ENCODE assay signal across 8 cellular contexts in genomic region chr16:47493358-47494337, GRCh38. TPM values are rescaled to one million over a fixed set of nuclear protein-coding genes. Genes with fewer than 3 reads are reported as not detected.
A peak's percentile ranks its signal among the peaks of the same experiment; 100 is the strongest.
DNase-seq lines count a peak whose midpoint lies in the region; ATAC-seq and TF ChIP-seq lines count a peak whose summit lies in the region.

No MANE protein-coding gene starts in this region.

- peaks cover 14% of the 10 kb centered on the region for H3K4me1 Mint-ChIP-seq in activated CD4-positive, alpha-beta T cell treated with anti-CD3 and anti-CD28 coated beads for 36 hours

- ATAC-seq in GM21737 (IDR thresholded peaks at IDR 0.05; ENCODE audit: unreplicated experiment) (peak; percentile 52), PC-3 (no peak)
- no peak for ATAC-seq in activated CD4-positive, alpha-beta T cell treated with anti-CD3 and anti-CD28 coated beads for 36 hours

- no peak overlapping the region for H3K4me3 Mint-ChIP-seq in activated CD4-positive, alpha-beta T cell treated with anti-CD3 and anti-CD28 coated beads for 36 hours

- no peak overlapping the region for H3K27ac Mint-ChIP-seq in activated CD4-positive, alpha-beta T cell treated with anti-CD3 and anti-CD28 coated beads for 36 hours

- H3K4me2 ChIP-seq in SK-N-SH (no peak overlapping the region), PC-3 (ENCODE audit: low read length) (no peak overlapping the region)

- H3K9me2 ChIP-seq in SK-N-SH = no peaks in the 10 kb centered on the region
- H3K9me2 ChIP-seq in PC-3 (replicated peaks; ENCODE audit: low read length) = no peaks in the 10 kb centered on the region

- H3K79me2 ChIP-seq in SK-N-SH (ENCODE audit: insufficient read depth) (peaks cover 15% of the 10 kb centered on the region), PC-3 (ENCODE audit: low read length) (no peaks in the 10 kb centered on the region)

- peak overlapping the region in 1 of 2 donors; percentile 27 for H3K4me3 ChIP-seq in mucosa of rectum (ENCODE audit: low read length in 2 of 2)
- H3K4me3 ChIP-seq in SK-N-SH (ENCODE audit: low read depth in 2 of 2, low read length in 1 of 2) = no peak overlapping the region
- no peak overlapping the region for H3K4me3 ChIP-seq in PC-3 (ENCODE audit: low read length)

- CTCF ChIA-PET in SK-N-SH (lab: Yijun Ruan, JAX) = interaction anchor here (0.6 to 0.8 kb wide), 2 partner anchors 19 to 624 kb away, joined by 3 read pairs; no protein-coding TSS in a partner anchor
- CTCF ChIA-PET in activated CD4-positive, alpha-beta T cell treated with anti-CD3 and anti-CD28 coated beads for 36 hours (lab: Charles Lee) = interaction anchor here (0.6 to 0.7 kb wide), 3 partner anchors 37 to 787 kb away, joined by 3 to 4 read pairs (median 3); no protein-coding TSS in a partner anchor
- CTCF ChIA-PET in PC-3 (lab: Charles Lee) = no interaction called here

- POLR2A ChIA-PET in SK-N-SH (lab: Yijun Ruan, JAX) = no interaction called here
- POLR2A ChIA-PET in activated CD4-positive, alpha-beta T cell treated with anti-CD3 and anti-CD28 coated beads for 36 hours (lab: Charles Lee) = no interaction called here
- POLR2A ChIA-PET in PC-3 (lab: Charles Lee; ENCODE audit: unreplicated experiment) = interaction anchor here (0.5 kb wide), 1 partner anchor 206 kb away, joined by 4 read pairs; no protein-coding TSS in a partner anchor

- H3K27ac ChIP-seq in mucosa of rectum (ENCODE audit: low read depth in 2 of 2, low read length in 2 of 2) (peak overlapping the region; percentile 10 to 33), SK-N-SH (ENCODE audit: low read depth in 2 of 2, low read length in 1 of 2) (no peak overlapping the region), PC-3 (ENCODE audit: low read length) (no peak overlapping the region)

- peaks cover 0 to 6% of the 10 kb centered on the region in 2 donors for H3K4me1 ChIP-seq in mucosa of rectum (ENCODE audit: control insufficient read depth in 2 of 2, insufficient read depth in 2 of 2, low read length in 2 of 2)
- no peaks in the 10 kb centered on the region; a peak in 1 of 4 replicates for H3K4me1 ChIP-seq in SK-N-SH (ENCODE audit: control insufficient read depth in 1 of 2, insufficient read depth in 2 of 2, low read depth in 1 of 2, low read length in 1 of 2)
- H3K4me1 ChIP-seq in PC-3 (ENCODE audit: insufficient read depth, low read length) = no peaks in the 10 kb centered on the region

- H3K9ac ChIP-seq in mucosa of rectum (ENCODE audit: low read depth in 1 of 2, low read length in 2 of 2) (no peak overlapping the region), SK-N-SH (no peak overlapping the region), PC-3 (ENCODE audit: low read length) (no peak overlapping the region)

- in situ Hi-C loops in GM13977 (cut with MboI; ENCODE audit: low pct_unique_long_range_greater_than_20kb, low sequenced_read_pairs, unreplicated experiment) = no loop called here

- H3K27me3 ChIP-seq in mucosa of rectum (ENCODE audit: control insufficient read depth in 2 of 2, insufficient read depth in 2 of 2, low read length in 2 of 2) (no peaks in the 10 kb centered on the region), SK-N-SH (ENCODE audit: insufficient read depth) (no peaks in the 10 kb centered on the region), PC-3 (ENCODE audit: low read length) (no peaks in the 10 kb centered on the region)

- H3K9me3 Mint-ChIP-seq in activated CD4-positive, alpha-beta T cell treated with anti-CD3 and anti-CD28 coated beads for 36 hours (ENCODE audit: low read depth) = peaks cover 18% of the 10 kb centered on the region

- TF ChIP-seq CTCF in GM13977 (IDR thresholded peaks at IDR 0.05; ENCODE audit: extremely low read depth, insufficient read depth, missing control alignments) (no peak), SK-N-SH (IDR thresholded peaks at IDR 0.05) (no peak), PC-3 (conservative IDR thresholded peaks at IDR 0.05; ENCODE audit: low read depth, low read length) (no peak)

- H3K36me3 ChIP-seq in mucosa of rectum (ENCODE audit: control insufficient read depth in 2 of 2, insufficient read depth in 2 of 2, low read length in 2 of 2) (peaks cover 0 to 1% of the 10 kb centered on the region in 2 donors), SK-N-SH (replicated peaks in 1 of 2; ENCODE audit: control insufficient read depth in 1 of 2, insufficient read depth in 2 of 2, low read length in 1 of 2) (no peaks in the 10 kb centered on the region), PC-3 (ENCODE audit: low read depth, low read length) (peaks cover 15% of the 10 kb centered on the region; the same call in 1 of the 2 replicates)

- DNase-seq in GM13977 (ENCODE audit: low spot score) = peak; percentile 19
- DNase-seq in NAMALWA (ENCODE audit: low spot score) = peak; percentile 71
- DNase-seq in SK-N-SH = no peak
- DNase-seq in activated CD4-positive, alpha-beta T cell treated with anti-CD3 and anti-CD28 coated beads for 36 hours = no peak
- DNase-seq in PC-3 = no peak
- no peak for DNase-seq in putamen (ENCODE audit: low spot score)

- no peak for TF ChIP-seq RAD21 in SK-N-SH (IDR thresholded peaks at IDR 0.05; ENCODE audit: low read length)

- BruUV-seq in PC-3 (replicated peaks; lab: Mats Ljungman, UMichigan) = no TSS peak

- H3F3A ChIP-seq in SK-N-SH (replicated peaks; ENCODE audit: insufficient read depth) = no peaks in the 10 kb centered on the region
- no peaks in the 10 kb centered on the region for H3F3A ChIP-seq in PC-3 (ENCODE audit: low read length, unreplicated experiment)

- 98% methylated on average over 9 of the region's 9 CpGs for WGBS in SK-N-SH (ENCODE audit: low lambda C conversion rate)

- H4K20me1 ChIP-seq in SK-N-SH (ENCODE audit: insufficient read depth) (no peaks in the 10 kb centered on the region), PC-3 (ENCODE audit: low read length) (no peaks in the 10 kb centered on the region)

- peaks cover 51% of the 10 kb centered on the region for H3K36me3 Mint-ChIP-seq in activated CD4-positive, alpha-beta T cell treated with anti-CD3 and anti-CD28 coated beads for 36 hours (ENCODE audit: low read depth)

- H2AFZ ChIP-seq in SK-N-SH (ENCODE audit: low read depth) (no peak overlapping the region), PC-3 (ENCODE audit: low read length) (no peak overlapping the region)

- no peak for TF ChIP-seq EP300 in SK-N-SH (IDR thresholded peaks at IDR 0.05; ENCODE audit: borderline replicate concordance in 1 of 2, low read depth in 1 of 2, low read length in 1 of 2)

- H3K9me3 ChIP-seq in mucosa of rectum (ENCODE audit: control insufficient read depth in 2 of 2, low read length in 2 of 2) (peaks cover 0 to 12% of the 10 kb centered on the region in 2 donors), SK-N-SH (no peaks in the 10 kb centered on the region; the same call in 1 of the 2 replicates), PC-3 (ENCODE audit: low read length) (peaks cover 15% of the 10 kb centered on the region; the same call in 1 of the 2 replicates)

- intact Hi-C loops in activated CD4-positive, alpha-beta T cell treated with anti-CD3 and anti-CD28 coated beads for 36 hours (cut with DNase I, micrococcal nuclease) = no loop called here
- intact Hi-C loops in PC-3 (cut with micrococcal nuclease) = no loop called here

- H3K27me3 Mint-ChIP-seq in activated CD4-positive, alpha-beta T cell treated with anti-CD3 and anti-CD28 coated beads for 36 hours = no peaks in the 10 kb centered on the region

TF ChIP-seq in SK-N-SH, 30 proteins besides CTCF, POLR2A, EP300 and RAD21 (continues in another document):
- TF ChIP-seq SMC3 (IDR thresholded peaks at IDR 0.05; ENCODE audit: low read depth, low read length) (no peak), RCOR1 (IDR thresholded peaks at IDR 0.05; ENCODE audit: low read length) (no peak), RXRA (IDR thresholded peaks at IDR 0.05; ENCODE audit: borderline replicate concordance, low read depth) (no peak), GABPA (IDR thresholded peaks at IDR 0.05; ENCODE audit: low read depth) (no peak), FOXM1 (IDR thresholded peaks at IDR 0.05; ENCODE audit: low read depth) (no peak), MEF2A (IDR thresholded peaks at IDR 0.05; ENCODE audit: borderline replicate concordance, low read depth) (no peak), EZH2phosphoT487 (IDR thresholded peaks at IDR 0.05; ENCODE audit: borderline replicate concordance, low read depth) (no peak), SIN3A (IDR thresholded peaks at IDR 0.05; ENCODE audit: borderline replicate concordance, low read depth, low read length) (no peak)
- TF ChIP-seq, protein P1, sequence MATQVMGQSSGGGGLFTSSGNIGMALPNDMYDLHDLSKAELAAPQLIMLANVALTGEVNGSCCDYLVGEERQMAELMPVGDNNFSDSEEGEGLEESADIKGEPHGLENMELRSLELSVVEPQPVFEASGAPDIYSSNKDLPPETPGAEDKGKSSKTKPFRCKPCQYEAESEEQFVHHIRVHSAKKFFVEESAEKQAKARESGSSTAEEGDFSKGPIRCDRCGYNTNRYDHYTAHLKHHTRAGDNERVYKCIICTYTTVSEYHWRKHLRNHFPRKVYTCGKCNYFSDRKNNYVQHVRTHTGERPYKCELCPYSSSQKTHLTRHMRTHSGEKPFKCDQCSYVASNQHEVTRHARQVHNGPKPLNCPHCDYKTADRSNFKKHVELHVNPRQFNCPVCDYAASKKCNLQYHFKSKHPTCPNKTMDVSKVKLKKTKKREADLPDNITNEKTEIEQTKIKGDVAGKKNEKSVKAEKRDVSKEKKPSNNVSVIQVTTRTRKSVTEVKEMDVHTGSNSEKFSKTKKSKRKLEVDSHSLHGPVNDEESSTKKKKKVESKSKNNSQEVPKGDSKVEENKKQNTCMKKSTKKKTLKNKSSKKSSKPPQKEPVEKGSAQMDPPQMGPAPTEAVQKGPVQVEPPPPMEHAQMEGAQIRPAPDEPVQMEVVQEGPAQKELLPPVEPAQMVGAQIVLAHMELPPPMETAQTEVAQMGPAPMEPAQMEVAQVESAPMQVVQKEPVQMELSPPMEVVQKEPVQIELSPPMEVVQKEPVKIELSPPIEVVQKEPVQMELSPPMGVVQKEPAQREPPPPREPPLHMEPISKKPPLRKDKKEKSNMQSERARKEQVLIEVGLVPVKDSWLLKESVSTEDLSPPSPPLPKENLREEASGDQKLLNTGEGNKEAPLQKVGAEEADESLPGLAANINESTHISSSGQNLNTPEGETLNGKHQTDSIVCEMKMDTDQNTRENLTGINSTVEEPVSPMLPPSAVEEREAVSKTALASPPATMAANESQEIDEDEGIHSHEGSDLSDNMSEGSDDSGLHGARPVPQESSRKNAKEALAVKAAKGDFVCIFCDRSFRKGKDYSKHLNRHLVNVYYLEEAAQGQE (IDR thresholded peaks at IDR 0.05; ENCODE audit: low read depth, low read length) = no peak

RNA-seq across cellular contexts. Expression of gene PHKB, which starts 32.5 kb away (rescaled TPM):
- 20.8 and 27.6 TPM in 2 replicates for polyA plus RNA-seq in SK-N-SH (2012; rRNA removed)
- 24.0 and 27.3 TPM in 2 replicates for polyA plus RNA-seq in SK-N-SH (2012; cell fraction: cytosol; rRNA removed)
- polyA plus RNA-seq in SK-N-SH (2012; cell fraction: nucleus; rRNA removed) = 23.1 and 47.1 TPM in 2 replicates
- 10 to 100 TPM; 12.6 to 12.8 TPM for total RNA-seq in activated CD4-positive, alpha-beta T cell treated with anti-CD3 and anti-CD28 coated beads for 36 hours
- total RNA-seq in PC-3 (2014; rRNA removed) = 31.8 and 42.0 TPM in 2 replicates

RNA-seq across cellular contexts. Expression of gene ITFG1, which starts 32.8 kb away (rescaled TPM):
- polyA plus RNA-seq in SK-N-SH (2012; rRNA removed) = 48.6 and 78.9 TPM in 2 replicates
- 81.6 and 92.4 TPM in 2 replicates for polyA plus RNA-seq in SK-N-SH (2012; cell fraction: cytosol; rRNA removed)
- 12.7 and 39.6 TPM in 2 replicates for polyA plus RNA-seq in SK-N-SH (2012; cell fraction: nucleus; rRNA removed)
- total RNA-seq in activated CD4-positive, alpha-beta T cell treated with anti-CD3 and anti-CD28 coated beads for 36 hours = 10 to 100 TPM; 18.9 to 27.0 TPM
- 20.0 and 26.5 TPM in 2 replicates for total RNA-seq in PC-3 (2014; rRNA removed)

Comparison
In these comparisons a context has a peak if more than half of its experiments do, and no peak if none do; other contexts are left out.
1. DNase-seq: peak in GM13977 (single experiment) and NAMALWA (single experiment); none in SK-N-SH (single experiment), activated CD4-positive, alpha-beta T cell treated with anti-CD3 and anti-CD28 coated beads for 36 hours (single experiment), PC-3 (single experiment) and putamen (single experiment).
2. H3K27ac ChIP-seq: peak in mucosa of rectum (2 of 2); none in SK-N-SH (0 of 2) and PC-3 (single experiment).